In the genomic region with DNA sequence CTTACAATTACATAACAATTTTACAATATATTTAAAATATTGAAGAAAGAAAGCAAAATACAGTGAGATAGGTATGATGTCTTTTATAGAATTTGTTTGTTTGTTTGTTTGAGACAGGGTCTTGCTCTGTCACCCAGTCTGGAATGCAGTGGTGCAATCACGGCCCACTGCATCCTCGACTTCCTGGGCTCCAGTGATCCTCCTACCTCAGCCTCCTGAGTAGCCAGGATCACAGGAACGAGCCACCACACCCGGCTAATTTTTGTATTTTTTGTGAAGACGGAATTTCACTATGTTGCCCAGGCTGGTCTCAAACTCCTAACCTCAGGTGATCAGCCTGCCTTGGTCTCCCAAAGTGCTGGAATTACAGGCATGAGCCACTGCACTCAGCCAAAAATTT, we compare ENCODE assay signal across 4 cellular contexts. TPM values are rescaled to one million over a fixed set of nuclear protein-coding genes. Genes with fewer than 3 reads are reported as not detected.
"Had no signal": no experiment of that assay in that cellular context is flagged by ENCODE, and none has a peak within 500 bp of the region (broad histone marks: within the 10 kb centered on the region; RNA-seq: fewer than 3 reads in every experiment).

No MANE protein-coding gene starts in this region.

RNA-seq across cellular contexts. Expression of gene NACA2, which starts 21.5 kb away (rescaled TPM):
- total RNA-seq: LHCN-M2, M059J, MCF 10A, NCI-H460 had no signal
